23 cellular contexts compared by ENCODE assay signal in the genomic region with DNA sequence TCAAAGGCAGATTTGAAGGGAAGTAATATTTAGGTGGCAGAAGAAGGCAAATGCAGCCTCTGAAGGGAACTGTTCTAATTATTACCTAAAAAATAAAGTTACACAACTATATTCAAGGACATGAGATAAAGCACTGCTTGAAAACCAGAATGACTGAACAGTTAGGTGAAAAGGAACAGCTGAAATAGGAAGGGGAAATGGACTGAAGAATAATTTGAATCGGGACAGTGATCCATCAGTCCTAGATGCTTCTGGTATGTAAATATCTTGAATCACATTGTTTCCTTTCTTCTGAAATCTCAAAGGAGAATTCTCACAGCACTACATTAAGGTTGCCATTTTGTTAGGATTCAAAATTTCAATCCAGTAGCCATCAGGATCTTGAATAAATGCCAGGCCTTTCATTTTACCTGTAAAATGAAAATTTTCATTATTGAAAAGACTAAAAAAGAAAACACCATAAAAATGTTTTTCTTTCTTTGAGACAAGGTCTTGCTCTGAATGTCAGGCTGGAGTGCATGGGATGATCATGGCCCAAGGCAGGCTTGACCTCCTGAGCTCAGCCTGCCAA. TPM values are rescaled to one million over a fixed set of nuclear protein-coding genes. Genes with fewer than 3 reads are reported as not detected.
DNase-seq lines count a peak whose midpoint lies in the region; ATAC-seq and TF ChIP-seq lines count a peak whose summit lies in the region.
"Had no signal": no experiment of that assay in that cellular context is flagged by ENCODE, and none has a peak within 500 bp of the region (broad histone marks: within the 10 kb centered on the region; RNA-seq: fewer than 3 reads in every experiment).

No MANE protein-coding gene starts in this region.

- peaks cover 57% of the 10 kb centered on the region for H3K4me1 Mint-ChIP-seq in stimulated activated naive CD8-positive, alpha-beta T cell treated with anti-CD3 and anti-CD28 coated beads, Interleukin-15, Interleukin-2, amounts not matched to agents 100 ng/mL and 50 ng/mL, for 24 hours (ENCODE audit: low read depth)
- peaks cover 37% of the 10 kb centered on the region for H3K4me1 Mint-ChIP-seq in activated T-helper 1 cell treated with anti-CD3 and anti-CD28 coated beads, Interleukin-12 subunit alpha, Interleukin-12 subunit beta, Interleukin-2, Interleukin-4 antibody, amounts not matched to agents 30 ng/mL and 10 ng/mL and 1 ng/mL, durations not matched to agents 14 hours and 24 hours and 36 hours (ENCODE audit: low read depth)
- peaks cover 27% of the 10 kb centered on the region for H3K4me1 Mint-ChIP-seq in memory B cell
- H3K4me1 Mint-ChIP-seq: nephron progenitor cell had no signal

- H3K27ac ChIP-seq in upper lobe of right lung, result peak overlapping the region; percentile 53
- H3K27ac ChIP-seq: gastrocnemius medialis, SK-N-MC, tibial artery had no signal

- H3K36me3 ChIP-seq in upper lobe of right lung, result peaks cover 38% of the 10 kb centered on the region

- no peaks in the 10 kb centered on the region for H3K9me3 ChIP-seq in upper lobe of right lung
- H3K9me3 ChIP-seq: gastrocnemius medialis, right lobe of liver, tibial artery had no signal

- no peaks in the 10 kb centered on the region for H3K27me3 Mint-ChIP-seq in stimulated activated naive CD8-positive, alpha-beta T cell treated with anti-CD3 and anti-CD28 coated beads, Interleukin-15, Interleukin-2, amounts not matched to agents 100 ng/mL and 50 ng/mL, for 24 hours
- H3K27me3 Mint-ChIP-seq in activated T-helper 1 cell treated with anti-CD3 and anti-CD28 coated beads, Interleukin-12 subunit alpha, Interleukin-12 subunit beta, Interleukin-2, Interleukin-4 antibody, amounts not matched to agents 30 ng/mL and 10 ng/mL and 1 ng/mL, durations not matched to agents 14 hours and 24 hours and 36 hours (ENCODE audit: insufficient read depth), result no peaks in the 10 kb centered on the region
- H3K27me3 Mint-ChIP-seq in memory B cell, result no peaks in the 10 kb centered on the region
- H3K27me3 Mint-ChIP-seq: CD4-positive, CD25-positive, alpha-beta regulatory T cell had no signal

- H3K36me3 Mint-ChIP-seq in stimulated activated naive CD8-positive, alpha-beta T cell treated with anti-CD3 and anti-CD28 coated beads, Interleukin-15, Interleukin-2, amounts not matched to agents 100 ng/mL and 50 ng/mL, for 24 hours (ENCODE audit: low read depth), result peaks cover 72% of the 10 kb centered on the region
- peaks cover 47% of the 10 kb centered on the region for H3K36me3 Mint-ChIP-seq in activated T-helper 1 cell treated with anti-CD3 and anti-CD28 coated beads, Interleukin-12 subunit alpha, Interleukin-12 subunit beta, Interleukin-2, Interleukin-4 antibody, amounts not matched to agents 30 ng/mL and 10 ng/mL and 1 ng/mL, durations not matched to agents 14 hours and 24 hours and 36 hours (ENCODE audit: low read depth)
- peaks cover 29% of the 10 kb centered on the region for H3K36me3 Mint-ChIP-seq in memory B cell

- H3K4me1 ChIP-seq in upper lobe of right lung, result peaks cover 11% of the 10 kb centered on the region
- H3K4me1 ChIP-seq: gastrocnemius medialis, right lobe of liver, tibial artery had no signal

- no peak for TF ChIP-seq CTCF in upper lobe of right lung (IDR thresholded peaks at IDR 0.05)

- H3K27me3 ChIP-seq in upper lobe of right lung, result no peaks in the 10 kb centered on the region
- H3K27me3 ChIP-seq: gastrocnemius medialis, right lobe of liver, tibial artery had no signal

- no peak overlapping the region for H3K4me3 ChIP-seq in upper lobe of right lung
- H3K4me3 ChIP-seq: gastrocnemius medialis, right lobe of liver, SK-N-MC, tibial artery had no signal

- peaks cover 4% of the 10 kb centered on the region for H3K9me3 Mint-ChIP-seq in stimulated activated naive CD8-positive, alpha-beta T cell treated with anti-CD3 and anti-CD28 coated beads, Interleukin-15, Interleukin-2, amounts not matched to agents 100 ng/mL and 50 ng/mL, for 24 hours
- H3K9me3 Mint-ChIP-seq in activated T-helper 1 cell treated with anti-CD3 and anti-CD28 coated beads, Interleukin-12 subunit alpha, Interleukin-12 subunit beta, Interleukin-2, Interleukin-4 antibody, amounts not matched to agents 30 ng/mL and 10 ng/mL and 1 ng/mL, durations not matched to agents 14 hours and 24 hours and 36 hours, result peaks cover 13% of the 10 kb centered on the region
- peaks cover 3% of the 10 kb centered on the region for H3K9me3 Mint-ChIP-seq in memory B cell
- H3K9me3 Mint-ChIP-seq: CD4-positive, CD25-positive, alpha-beta regulatory T cell; nephron progenitor cell had no signal

- H3K4me3 Mint-ChIP-seq in stimulated activated naive CD8-positive, alpha-beta T cell treated with anti-CD3 and anti-CD28 coated beads, Interleukin-15, Interleukin-2, amounts not matched to agents 100 ng/mL and 50 ng/mL, for 24 hours, result no peak overlapping the region
- no peak overlapping the region for H3K4me3 Mint-ChIP-seq in activated T-helper 1 cell treated with anti-CD3 and anti-CD28 coated beads, Interleukin-12 subunit alpha, Interleukin-12 subunit beta, Interleukin-2, Interleukin-4 antibody, amounts not matched to agents 30 ng/mL and 10 ng/mL and 1 ng/mL, durations not matched to agents 14 hours and 24 hours and 36 hours
- peak overlapping the region; percentile 7 for H3K4me3 Mint-ChIP-seq in memory B cell
- H3K4me3 Mint-ChIP-seq: CD4-positive, CD25-positive, alpha-beta regulatory T cell; nephron progenitor cell had no signal

- H3K27ac Mint-ChIP-seq in stimulated activated naive CD8-positive, alpha-beta T cell treated with anti-CD3 and anti-CD28 coated beads, Interleukin-15, Interleukin-2, amounts not matched to agents 100 ng/mL and 50 ng/mL, for 24 hours, result peak overlapping the region; percentile 13
- H3K27ac Mint-ChIP-seq in activated T-helper 1 cell treated with anti-CD3 and anti-CD28 coated beads, Interleukin-12 subunit alpha, Interleukin-12 subunit beta, Interleukin-2, Interleukin-4 antibody, amounts not matched to agents 30 ng/mL and 10 ng/mL and 1 ng/mL, durations not matched to agents 14 hours and 24 hours and 36 hours, result peak overlapping the region; percentile 58
- peak overlapping the region; percentile 65 for H3K27ac Mint-ChIP-seq in memory B cell
- H3K27ac Mint-ChIP-seq: nephron progenitor cell had no signal

- no peak for ATAC-seq in stimulated activated naive CD8-positive, alpha-beta T cell treated with anti-CD3 and anti-CD28 coated beads, Interleukin-15, Interleukin-2, amounts not matched to agents 100 U/mL and 50 U/mL, for 24 hours
- ATAC-seq in memory B cell (ENCODE audit: low read depth) (no peak), upper lobe of right lung (no peak), GM19455 (IDR thresholded peaks at IDR 0.05; ENCODE audit: unreplicated experiment) (no peak), GM19395 (IDR thresholded peaks at IDR 0.05; ENCODE audit: unreplicated experiment) (no peak)
- ATAC-seq: gastrocnemius medialis had no signal

- no peak for DNase-seq in stimulated activated naive CD8-positive, alpha-beta T cell treated with anti-CD3 and anti-CD28 coated beads, Interleukin-15, Interleukin-2, amounts not matched to agents 100 U/mL and 50 U/mL, for 24 hours
- no peak for DNase-seq in activated T-helper 1 cell treated with anti-CD3 and anti-CD28 coated beads, Interleukin-12 subunit alpha, Interleukin-12 subunit beta, Interleukin-2, Interleukin-4 antibody, amounts not matched to agents 30 ng/mL and 10 ng/mL and 1 ng/mL, durations not matched to agents 14 hours and 24 hours and 36 hours (ENCODE audit: low spot score)
- DNase-seq in memory B cell (ENCODE audit: low spot score in 2 of 2), result no peak
- DNase-seq in upper lobe of right lung, result no peak
- DNase-seq in hypothalamus (lab: John Stamatoyannopoulos, UW), result no peak
- DNase-seq: CD4-positive, CD25-positive, alpha-beta regulatory T cell; central memory CD4-positive, alpha-beta T cell; DMS153; erythroblast; gastrocnemius medialis; HCEC 1CT; kidney glomerular epithelial cell; NCI-H524; nephron progenitor cell; right lobe of liver; RPMI8226; T1000; tibial artery had no signal

- intact Hi-C loops in activated T-helper 1 cell treated with anti-CD3 and anti-CD28 coated beads, Interleukin-12 subunit alpha, Interleukin-12 subunit beta, Interleukin-2, Interleukin-4 antibody, amounts not matched to agents 30 ng/mL and 10 ng/mL and 1 ng/mL, durations not matched to agents 14 hours and 24 hours and 36 hours (cut with micrococcal nuclease), result loop anchor here (10.0 kb wide), 1 partner anchor 642 kb away; no protein-coding TSS in a partner anchor
- intact Hi-C loops in upper lobe of right lung (cut with DNase I), result no loop called here

RNA-seq across cellular contexts. Expression of gene GLO1, which starts 25.9 kb away (rescaled TPM):
- total RNA-seq in activated T-helper 1 cell treated with anti-CD3 and anti-CD28 coated beads, Interleukin-12 subunit alpha, Interleukin-12 subunit beta, Interleukin-2, Interleukin-4 antibody, amounts not matched to agents 30 ng/mL and 10 ng/mL and 1 ng/mL, durations not matched to agents 14 hours and 24 hours and 36 hours, result 109 and 110 TPM in 2 replicates
- 91.4 TPM for total RNA-seq in upper lobe of right lung

RNA-seq across cellular contexts. Expression of gene BTBD9, which starts 37.3 kb away (rescaled TPM):
- 14.5 and 16.4 TPM in 2 replicates for total RNA-seq in activated T-helper 1 cell treated with anti-CD3 and anti-CD28 coated beads, Interleukin-12 subunit alpha, Interleukin-12 subunit beta, Interleukin-2, Interleukin-4 antibody, amounts not matched to agents 30 ng/mL and 10 ng/mL and 1 ng/mL, durations not matched to agents 14 hours and 24 hours and 36 hours
- total RNA-seq in upper lobe of right lung, result 47.9 TPM

RNA-seq across cellular contexts. Expression of gene DNAH8, which starts 38.1 kb away (rescaled TPM):
- 0.03 and 0.05 TPM in 2 replicates for total RNA-seq in activated T-helper 1 cell treated with anti-CD3 and anti-CD28 coated beads, Interleukin-12 subunit alpha, Interleukin-12 subunit beta, Interleukin-2, Interleukin-4 antibody, amounts not matched to agents 30 ng/mL and 10 ng/mL and 1 ng/mL, durations not matched to agents 14 hours and 24 hours and 36 hours
- 0.17 TPM for total RNA-seq in upper lobe of right lung
- total RNA-seq: gastrocnemius medialis, mesenteric fat pad had no signal

Comparison
In these comparisons a context has a peak if more than half of its experiments do, and no peak if none do; other contexts are left out.
1. H3K27ac Mint-ChIP-seq: peak in every context shown above with its lines; median percentile 65 in memory B cell; 58 in activated T-helper 1 cell treated with anti-CD3 and anti-CD28 coated beads, Interleukin-12 subunit alpha, Interleukin-12 subunit beta, Interleukin-2, Interleukin-4 antibody, amounts not matched to agents 30 ng/mL and 10 ng/mL and 1 ng/mL, durations not matched to agents 14 hours and 24 hours and 36 hours; 13 in stimulated activated naive CD8-positive, alpha-beta T cell treated with anti-CD3 and anti-CD28 coated beads, Interleukin-15, Interleukin-2, amounts not matched to agents 100 ng/mL and 50 ng/mL, for 24 hours.